In genomic region chr20:4102381-4102780, GRCh38 we compare ENCODE assay signal across 17 cellular contexts. TPM values are rescaled to one million over a fixed set of nuclear protein-coding genes. Genes with fewer than 3 reads are reported as not detected.
DNase-seq lines count a peak whose midpoint lies in the region; ATAC-seq and TF ChIP-seq lines count a peak whose summit lies in the region.
"Had no signal": no experiment of that assay in that cellular context is flagged by ENCODE, and none has a peak within 500 bp of the region (broad histone marks: within the 10 kb centered on the region; RNA-seq: fewer than 3 reads in every experiment).

No MANE protein-coding gene starts in this region.

- peak overlapping the region; percentile 47 for H3K27ac Mint-ChIP-seq in HFFc6
- peak overlapping the region; percentile 80 for H3K27ac Mint-ChIP-seq in activated T-helper 2 cell treated with anti-CD3 and anti-CD28 coated beads, Interferon-gamma antibody, Interleukin-2, Interleukin-4, amounts not matched to agents 10 μg/mL and 5 μg/mL and 100 μg/mL, durations not matched to agents 14 hours and 24 hours and 36 hours
- H3K27ac Mint-ChIP-seq in endodermal cell, result no peak overlapping the region
- H3K27ac Mint-ChIP-seq: naive B cell had no signal

- H3K9ac ChIP-seq in endodermal cell (ENCODE audit: extremely low read depth, low read length, poor library complexity, severe bottlenecking), result no peak overlapping the region

- peak; percentile 46 for DNase-seq in AG08396 (ENCODE audit: low spot score)
- peak; percentile 39 for DNase-seq in HFFc6
- DNase-seq in activated T-helper 2 cell treated with anti-CD3 and anti-CD28 coated beads, Interferon-gamma antibody, Interleukin-2, Interleukin-4, amounts not matched to agents 10 μg/mL and 5 μg/mL and 100 μg/mL, durations not matched to agents 14 hours and 24 hours and 36 hours (ENCODE audit: low spot score), result no peak
- DNase-seq in foreskin fibroblast, result peak; percentile 47 to 82
- DNase-seq in endodermal cell, result no peak
- DNase-seq: activated CD4-positive, alpha-beta T cell treated with anti-CD3 and anti-CD28 coated beads, Interleukin-2, amount 50 U/mL, for 4 hours; activated gamma-delta T cell treated with Interleukin-2 at 50 U/mL for 16 hours; DMS53; heart right ventricle; naive B cell; NCI-H2029; stimulated activated CD8-positive, alpha-beta memory T cell treated with anti-CD3 and anti-CD28 coated beads, Interleukin-4, amount 100 ng/mL, for 48 hours; T-helper 9 cell had no signal

- H3K4me3 Mint-ChIP-seq in HFFc6 (no peak overlapping the region), endodermal cell (no peak overlapping the region)
- no peak overlapping the region for H3K4me3 Mint-ChIP-seq in activated T-helper 2 cell treated with anti-CD3 and anti-CD28 coated beads, Interferon-gamma antibody, Interleukin-2, Interleukin-4, amounts not matched to agents 10 μg/mL and 5 μg/mL and 100 μg/mL, durations not matched to agents 14 hours and 24 hours and 36 hours (ENCODE audit: low read depth)
- H3K4me3 Mint-ChIP-seq: naive B cell had no signal

- ATAC-seq in GM18498 (IDR thresholded peaks at IDR 0.05; ENCODE audit: unreplicated experiment) (no peak), GM18868 (IDR thresholded peaks at IDR 0.05; ENCODE audit: unreplicated experiment) (no peak), GM21360 (IDR thresholded peaks at IDR 0.05; ENCODE audit: unreplicated experiment) (no peak)
- ATAC-seq: heart right ventricle, left lobe of liver had no signal

- H3K4me3 ChIP-seq in foreskin fibroblast (ENCODE audit: low read depth in 1 of 2, low read length in 2 of 2) (no peak overlapping the region), endodermal cell (ENCODE audit: low read length) (no peak overlapping the region)
- H3K4me3 ChIP-seq: heart right ventricle had no signal

- intact Hi-C loops in activated T-helper 2 cell treated with anti-CD3 and anti-CD28 coated beads, Interferon-gamma antibody, Interleukin-2, Interleukin-4, amounts not matched to agents 10 μg/mL and 5 μg/mL and 100 μg/mL, durations not matched to agents 14 hours and 24 hours and 36 hours (cut with micrococcal nuclease), result loop anchor here (10.0 kb wide), 1 partner anchor 492 kb away; no protein-coding TSS in a partner anchor

- no peaks in the 10 kb centered on the region for H3K36me3 ChIP-seq in endodermal cell (ENCODE audit: control insufficient read depth, insufficient read depth, low read length)
- H3K36me3 ChIP-seq: heart right ventricle had no signal

- H3K4me1 Mint-ChIP-seq in HFFc6 (ENCODE audit: low read depth), result peaks cover 25% of the 10 kb centered on the region
- peaks cover 9% of the 10 kb centered on the region for H3K4me1 Mint-ChIP-seq in activated T-helper 2 cell treated with anti-CD3 and anti-CD28 coated beads, Interferon-gamma antibody, Interleukin-2, Interleukin-4, amounts not matched to agents 10 μg/mL and 5 μg/mL and 100 μg/mL, durations not matched to agents 14 hours and 24 hours and 36 hours (ENCODE audit: low read depth)
- no peaks in the 10 kb centered on the region for H3K4me1 Mint-ChIP-seq in endodermal cell
- H3K4me1 Mint-ChIP-seq: naive B cell had no signal

- peaks cover 3% of the 10 kb centered on the region; the same call in 1 of the 2 replicates for H3K27me3 Mint-ChIP-seq in HFFc6 (ENCODE audit: insufficient read depth)
- H3K27me3 Mint-ChIP-seq in activated T-helper 2 cell treated with anti-CD3 and anti-CD28 coated beads, Interferon-gamma antibody, Interleukin-2, Interleukin-4, amounts not matched to agents 10 μg/mL and 5 μg/mL and 100 μg/mL, durations not matched to agents 14 hours and 24 hours and 36 hours (ENCODE audit: low read depth), result peaks cover 10% of the 10 kb centered on the region
- peaks cover 2% of the 10 kb centered on the region for H3K27me3 Mint-ChIP-seq in endodermal cell (ENCODE audit: insufficient read depth)

- TF ChIP-seq CTCF in HFFc6 (IDR thresholded peaks at IDR 0.05) (no peak), foreskin fibroblast (IDR thresholded peaks at IDR 0.05; ENCODE audit: low read depth, low read length) (no peak), endodermal cell (conservative IDR thresholded peaks at IDR 0.05) (no peak)

- H3K9me3 ChIP-seq in endodermal cell (ENCODE audit: control insufficient read depth, low read length), result no peaks in the 10 kb centered on the region
- H3K9me3 ChIP-seq: heart right ventricle had no signal

- no peaks in the 10 kb centered on the region for H3K9me3 Mint-ChIP-seq in HFFc6
- H3K9me3 Mint-ChIP-seq in activated T-helper 2 cell treated with anti-CD3 and anti-CD28 coated beads, Interferon-gamma antibody, Interleukin-2, Interleukin-4, amounts not matched to agents 10 μg/mL and 5 μg/mL and 100 μg/mL, durations not matched to agents 14 hours and 24 hours and 36 hours, result no peaks in the 10 kb centered on the region
- H3K9me3 Mint-ChIP-seq in endodermal cell, result no peaks in the 10 kb centered on the region
- H3K9me3 Mint-ChIP-seq: naive B cell had no signal

- H3K27me3 ChIP-seq in endodermal cell (ENCODE audit: control insufficient read depth, insufficient read depth, low read length, poor library complexity, severe bottlenecking), result no peaks in the 10 kb centered on the region

- WGBS in endodermal cell (ENCODE audit: insufficient coverage in 1 of 2, insufficient read length in 1 of 2), 2 experiments, result 79 to 87% methylated on average over 4 to 6 of the region's 6 CpGs

- H3K36me3 Mint-ChIP-seq in HFFc6 (ENCODE audit: low read depth) (no peaks in the 10 kb centered on the region), endodermal cell (ENCODE audit: low read depth) (no peaks in the 10 kb centered on the region)
- no peaks in the 10 kb centered on the region for H3K36me3 Mint-ChIP-seq in activated T-helper 2 cell treated with anti-CD3 and anti-CD28 coated beads, Interferon-gamma antibody, Interleukin-2, Interleukin-4, amounts not matched to agents 10 μg/mL and 5 μg/mL and 100 μg/mL, durations not matched to agents 14 hours and 24 hours and 36 hours (ENCODE audit: low read depth)
- H3K36me3 Mint-ChIP-seq: naive B cell had no signal

- no peak overlapping the region for H3K27ac ChIP-seq in endodermal cell (ENCODE audit: low read depth, low read length)
- H3K27ac ChIP-seq: heart right ventricle had no signal

- H3K4me1 ChIP-seq in endodermal cell (ENCODE audit: control insufficient read depth, insufficient read depth, low read length), result no peaks in the 10 kb centered on the region
- H3K4me1 ChIP-seq: heart right ventricle had no signal

RNA-seq across cellular contexts. Expression of gene SMOX, which starts 46.2 kb away (rescaled TPM):
- 10 to 100 TPM in 5 of 6 experiments, 1 to 10 TPM in 1; 9.4 to 13.0 (median 12.4) TPM for total RNA-seq in HFFc6 (2021; fragmentation: NEBNext Ultra II Directional; extraction: Animal tissue kit (Norgen Biotek cat#: 25700))
- 36.4 and 38.7 TPM in 2 replicates for total RNA-seq in activated T-helper 2 cell treated with anti-CD3 and anti-CD28 coated beads, Interferon-gamma antibody, Interleukin-2, Interleukin-4, amounts not matched to agents 10 μg/mL and 5 μg/mL and 100 μg/mL, durations not matched to agents 14 hours and 24 hours and 36 hours
- total RNA-seq in endodermal cell, result 10 to 100 TPM; 17.6 to 18.2 TPM
- polyA plus RNA-seq in endodermal cell (2013, experiment 1 of 2), result 17.2 TPM
- polyA plus RNA-seq in endodermal cell (2013, experiment 2 of 2), result 14.0 TPM

Comparison
In these comparisons a context has a peak if more than half of its experiments do, and no peak if none do; other contexts are left out.
1. DNase-seq: peak in AG08396 (single experiment), HFFc6 (single experiment) and foreskin fibroblast (2 of 2); none in activated T-helper 2 cell treated with anti-CD3 and anti-CD28 coated beads, Interferon-gamma antibody, Interleukin-2, Interleukin-4, amounts not matched to agents 10 μg/mL and 5 μg/mL and 100 μg/mL, durations not matched to agents 14 hours and 24 hours and 36 hours (single experiment) and endodermal cell (single experiment).